Comparison of ENCODE assay signal across 1 cellular context in genomic region chr1:221709854-221710253, GRCh38.
TF ChIP-seq lines count a peak whose summit lies in the region.

No MANE protein-coding gene starts in this region.

TF ChIP-seq in GM12878, 131 proteins besides CTCF, POLR2A, EP300 and RAD21:
- TF ChIP-seq E2F8 (IDR thresholded peaks at IDR 0.05; ENCODE audit: low read depth, partially characterized antibody) (no peak), IKZF1 (conservative IDR thresholded peaks at IDR 0.05) (no peak; the same call in 1 of the 2 replicates), EZH2 (IDR thresholded peaks at IDR 0.05; ENCODE audit: borderline replicate concordance, control insufficient read depth, low read depth, low read length) (no peak), TCF12 (IDR thresholded peaks at IDR 0.05; ENCODE audit: low read depth, low read length) (no peak), CBFB (IDR thresholded peaks at IDR 0.05; ENCODE audit: low read depth) (no peak), ATF7 (IDR thresholded peaks at IDR 0.05; ENCODE audit: low read depth) (no peak), NFYA (IDR thresholded peaks at IDR 0.05; ENCODE audit: borderline replicate concordance, low read depth, low read length) (no peak), NRF1 (conservative IDR thresholded peaks at IDR 0.05; ENCODE audit: low read depth, low read length) (no peak), CREB1 (IDR thresholded peaks at IDR 0.05; ENCODE audit: low read depth) (no peak), BCLAF1 (IDR thresholded peaks at IDR 0.05) (no peak), NR2C1 (IDR thresholded peaks at IDR 0.05) (peak; percentile 10; the same call in 1 of the 2 replicates), RBBP5 (conservative IDR thresholded peaks at IDR 0.05) (no peak), SP1 (IDR thresholded peaks at IDR 0.05; ENCODE audit: low read depth, low read length) (no peak), ZNF207 (IDR thresholded peaks at IDR 0.05; ENCODE audit: borderline replicate concordance) (no peak), SMC3 (IDR thresholded peaks at IDR 0.05; ENCODE audit: borderline replicate concordance, low read length) (no peak), NR2C2 (IDR thresholded peaks at IDR 0.05; ENCODE audit: borderline replicate concordance, control insufficient read depth, insufficient read length, low read depth) (no peak), MTA2 (IDR thresholded peaks at IDR 0.05; ENCODE audit: low read depth) (0 out of 2 replicates have a peak, but pooled peaks have one; percentile 10), DPF2 (IDR thresholded peaks at IDR 0.05) (peak; percentile 24; the same call in 1 of the 2 replicates), CHD2 (IDR thresholded peaks at IDR 0.05; ENCODE audit: borderline replicate concordance, low read depth, low read length) (no peak), CHD1 (IDR thresholded peaks at IDR 0.05; ENCODE audit: low read depth, low read length) (no peak), ZNF622 (IDR thresholded peaks at IDR 0.05) (no peak), TCF7 (IDR thresholded peaks at IDR 0.05; ENCODE audit: borderline replicate concordance) (no peak), ZBTB40 (IDR thresholded peaks at IDR 0.05; ENCODE audit: borderline replicate concordance) (no peak), CEBPB (IDR thresholded peaks at IDR 0.05; ENCODE audit: borderline replicate concordance in 1 of 2, low read depth in 2 of 2, low read length in 2 of 2) (no peak), JUNB (IDR thresholded peaks at IDR 0.05) (no peak), GABPA (IDR thresholded peaks at IDR 0.05; ENCODE audit: low read depth) (no peak), LARP7 (IDR thresholded peaks at IDR 0.05) (no peak), SUPT20H (IDR thresholded peaks at IDR 0.05; ENCODE audit: borderline replicate concordance, control insufficient read depth, low read depth, low read length) (no peak), E2F4 (IDR thresholded peaks at IDR 0.05; ENCODE audit: low read depth, low read length) (no peak), NR2F1 (conservative IDR thresholded peaks at IDR 0.05) (peak; percentile 90), RCOR1 (conservative IDR thresholded peaks at IDR 0.05; ENCODE audit: low read depth, low read length) (no peak), POLR2AphosphoS2 (IDR thresholded peaks at IDR 0.05; ENCODE audit: low read depth, low read length) (no peak), ESRRA (IDR thresholded peaks at IDR 0.05; ENCODE audit: low read length) (no peak), RAD51 (IDR thresholded peaks at IDR 0.05) (no peak), KDM1A (IDR thresholded peaks at IDR 0.05; ENCODE audit: borderline replicate concordance) (no peak), BCL11A (IDR thresholded peaks at IDR 0.05; ENCODE audit: low read depth, low read length) (no peak), BHLHE40 (IDR thresholded peaks at IDR 0.05; ENCODE audit: borderline replicate concordance in 1 of 2, low read depth in 2 of 2, low read length in 1 of 2) (no peak), CREM (IDR thresholded peaks at IDR 0.05; ENCODE audit: low read depth) (no peak), ZNF687 (IDR thresholded peaks at IDR 0.05) (peak; percentile 66), BACH1 (IDR thresholded peaks at IDR 0.05; ENCODE audit: borderline replicate concordance) (no peak), SMARCA5 (IDR thresholded peaks at IDR 0.05) (peak; percentile 72; the same call in 1 of the 2 replicates)
